In the genomic region with DNA sequence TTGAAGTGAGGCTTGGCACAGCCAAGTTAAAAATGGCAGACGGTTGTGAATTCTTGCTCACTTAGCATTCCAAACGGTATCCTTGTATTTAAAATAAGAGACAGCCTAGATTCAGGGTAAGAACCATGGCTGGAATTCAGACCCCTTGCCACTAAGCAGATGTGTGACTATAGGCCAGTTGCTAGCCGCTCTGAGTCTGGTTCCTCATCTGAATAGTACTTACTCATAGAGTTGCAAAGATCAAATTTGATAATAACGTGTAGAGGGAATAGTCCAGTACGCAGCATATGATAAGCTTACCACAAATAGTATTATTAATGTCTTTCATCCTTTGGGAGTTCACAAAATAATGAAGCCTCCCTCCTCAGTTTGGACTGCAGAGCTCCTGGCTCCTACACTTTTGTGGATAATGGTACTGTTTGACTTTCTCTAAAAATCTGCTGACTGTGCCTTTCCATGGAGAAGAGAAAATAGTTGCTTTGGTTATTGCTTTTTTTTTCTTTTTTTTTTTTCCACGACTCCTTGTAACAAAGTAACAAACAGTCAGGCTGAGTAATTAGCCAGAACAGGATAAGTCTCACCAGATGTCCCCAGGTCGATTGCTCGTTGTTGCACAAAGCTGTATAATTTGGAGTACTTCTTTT, we compare ENCODE assay signal across 27 cellular contexts. TPM values are rescaled to one million over a fixed set of nuclear protein-coding genes. Genes with fewer than 3 reads are reported as not detected.
DNase-seq lines count a peak whose midpoint lies in the region; ATAC-seq, FAIRE-seq and TF ChIP-seq lines count a peak whose summit lies in the region.
"Had no signal": no experiment of that assay in that cellular context is flagged by ENCODE, and none has a peak within 500 bp of the region (broad histone marks: within the 10 kb centered on the region; RNA-seq: fewer than 3 reads in every experiment).

No MANE protein-coding gene starts in this region.

- peaks cover 24% of the 10 kb centered on the region for H3K4me1 Mint-ChIP-seq in neural crest cell
- no peaks in the 10 kb centered on the region for H3K4me1 Mint-ChIP-seq in immature natural killer cell

- TF ChIP-seq CTCF in HepG2 (CRISPR knock-in tag; IDR thresholded peaks at IDR 0.05) (no peak), right lobe of liver (IDR thresholded peaks at IDR 0.05) (no peak), endothelial cell of umbilical vein (IDR thresholded peaks at IDR 0.05; ENCODE audit: extremely low read depth in 1 of 2, insufficient read depth in 1 of 2, low read depth in 1 of 2, low read length in 2 of 2) (no peak), neural crest cell (conservative IDR thresholded peaks at IDR 0.05) (no peak)

- intact Hi-C loops in HepG2 (cut with micrococcal nuclease; ENCODE audit: unreplicated experiment) (no loop called here), right lobe of liver (cut with DNase I) (no loop called here), endothelial cell of umbilical vein (cut with micrococcal nuclease) (no loop called here)

- ATAC-seq in HepG2: no peak
- no peak for ATAC-seq in right lobe of liver
- ATAC-seq in HG02852 (IDR thresholded peaks at IDR 0.05; ENCODE audit: unreplicated experiment): no peak
- ATAC-seq: HCT116, Panc1 had no signal

- no peaks in the 10 kb centered on the region for H3K27me3 ChIP-seq in HepG2 (ENCODE audit: control insufficient read depth in 1 of 2, insufficient read depth in 2 of 2, low read length in 2 of 2)
- no peaks in the 10 kb centered on the region for H3K27me3 ChIP-seq in right lobe of liver
- peaks cover 0 to 4% of the 10 kb centered on the region in 2 experiments for H3K27me3 ChIP-seq in endothelial cell of umbilical vein (ENCODE audit: control insufficient read depth in 2 of 2, insufficient read depth in 2 of 2, low read length in 2 of 2)

- FAIRE-seq in HepG2 (lab: Jason Lieb, UNC) (no peak), endothelial cell of umbilical vein (lab: Jason Lieb, UNC) (peak; percentile 8)
- FAIRE-seq: GM12892 had no signal

- WGBS in HepG2 (ENCODE audit: low lambda C conversion rate): 49% methylated on average over 8 of the region's 8 CpGs
- 57% methylated on average over 8 of the region's 8 CpGs for WGBS in right lobe of liver (ENCODE audit: insufficient coverage, low coverage, low lambda C conversion rate, missing lambda C conversion rate)

- H3K9me3 Mint-ChIP-seq in neural crest cell: peaks cover 2% of the 10 kb centered on the region
- no peaks in the 10 kb centered on the region for H3K9me3 Mint-ChIP-seq in immature natural killer cell

- POLR2A ChIA-PET in HepG2 (lab: Yijun Ruan, JAX): no interaction called here
- POLR2A ChIA-PET in endothelial cell of umbilical vein (lab: Charles Lee): no interaction called here

- CTCF ChIA-PET in HepG2 (lab: Yijun Ruan, JAX; ENCODE audit: low intra/inter-chr PET ratio, low total read pairs) (no interaction called here), endothelial cell of umbilical vein (lab: Charles Lee) (interaction anchor here (1.7 to 2.2 kb wide), 2 partner anchors 21 to 24 kb away, joined by 4 to 10 read pairs; no protein-coding TSS in a partner anchor)

- H3K36me3 Mint-ChIP-seq in neural crest cell (ENCODE audit: low read depth): no peaks in the 10 kb centered on the region
- no peaks in the 10 kb centered on the region for H3K36me3 Mint-ChIP-seq in immature natural killer cell

- TF ChIP-seq RAD21 in HepG2 (CRISPR knock-in tag; IDR thresholded peaks at IDR 0.05): no peak

- H3K27ac Mint-ChIP-seq in neural crest cell (ENCODE audit: unreplicated experiment) (peak overlapping the region; percentile 80), immature natural killer cell (no peak overlapping the region)

- H2AFZ ChIP-seq in HepG2 (ENCODE audit: low read length): no peak overlapping the region
- no peak overlapping the region for H2AFZ ChIP-seq in endothelial cell of umbilical vein (ENCODE audit: low read depth, low read length)

- dilution Hi-C loops in endothelial cell of umbilical vein (cut with MboI; ENCODE audit: extremely low pct_ligation_motif_present, low sequenced_read_pairs): no loop called here

- H3K4me1 ChIP-seq in HepG2 (ENCODE audit: insufficient read depth, low read length) (0 out of 2 replicates have a peak, but pooled peaks cover 10% of the 10 kb centered on the region), right lobe of liver (no peaks in the 10 kb centered on the region), endothelial cell of umbilical vein (ENCODE audit: control insufficient read depth, extremely low read depth, insufficient read depth, low read length) (peaks cover 9% of the 10 kb centered on the region)

- H3K79me2 ChIP-seq in HepG2 (ENCODE audit: insufficient read depth, low read length) (no peaks in the 10 kb centered on the region), endothelial cell of umbilical vein (ENCODE audit: control insufficient read depth, insufficient read depth, low read length) (no peaks in the 10 kb centered on the region)

- no peak overlapping the region for H3K4me3 ChIP-seq in HepG2 (replicated peaks in 1 of 3; ENCODE audit: insufficient read depth in 1 of 3, low read depth in 2 of 3, low read length in 3 of 3)
- H3K4me3 ChIP-seq in right lobe of liver: no peak overlapping the region
- H3K4me3 ChIP-seq in endothelial cell of umbilical vein (replicated peaks in 1 of 3; ENCODE audit: insufficient read depth in 1 of 3, low read depth in 1 of 3, low read length in 3 of 3): no peak overlapping the region

- TF ChIP-seq POLR2A in HepG2 (IDR thresholded peaks at IDR 0.05; ENCODE audit: insufficient read depth in 1 of 2, low read depth in 2 of 2, low read length in 2 of 2): no peak
- TF ChIP-seq POLR2A in right lobe of liver (IDR thresholded peaks at IDR 0.05): no peak
- no peak for TF ChIP-seq POLR2A in endothelial cell of umbilical vein (IDR thresholded peaks at IDR 0.05; ENCODE audit: low read depth, low read length)

- TF ChIP-seq EP300 in HepG2 (IDR thresholded peaks at IDR 0.05; ENCODE audit: low read depth in 2 of 2, low read length in 2 of 2): no peak
- no peak for TF ChIP-seq EP300 in HepG2 (CRISPR knock-in tag; IDR thresholded peaks at IDR 0.05; ENCODE audit: borderline replicate concordance)

- H3K36me3 ChIP-seq in HepG2 (replicated peaks in 1 of 2; ENCODE audit: control insufficient read depth in 1 of 2, insufficient read depth in 2 of 2, low read length in 2 of 2) (no peaks in the 10 kb centered on the region), right lobe of liver (no peaks in the 10 kb centered on the region), endothelial cell of umbilical vein (ENCODE audit: control insufficient read depth in 2 of 2, extremely low read depth in 1 of 2, insufficient read depth in 2 of 2, low read length in 2 of 2) (no peaks in the 10 kb centered on the region)

- no peaks in the 10 kb centered on the region for H3K9me3 ChIP-seq in HepG2 (ENCODE audit: low read length)
- no peaks in the 10 kb centered on the region for H3K9me3 ChIP-seq in right lobe of liver
- H3K9me3 ChIP-seq in endothelial cell of umbilical vein (replicated peaks; ENCODE audit: control insufficient read depth, insufficient read depth, low read length): no peaks in the 10 kb centered on the region
- H3K9me3 ChIP-seq: SK-N-SH had no signal

- no peaks in the 10 kb centered on the region for H3K9me1 ChIP-seq in endothelial cell of umbilical vein (replicated peaks; ENCODE audit: control insufficient read depth, extremely low read depth, insufficient read depth, low read length)

- DNase-seq in HepG2 (ENCODE audit: low spot score) (no peak), right lobe of liver (no peak), endothelial cell of umbilical vein (ENCODE audit: low read depth, low spot score) (no peak), neural crest cell (ENCODE audit: low read depth, low spot score) (no peak), SHP77 treated with DMSO at 0.1 percent for 48 hours (lab: John Stamatoyannopoulos, UW) (no peak), GM19240 (ENCODE audit: insufficient read length, low spot score) (no peak), immature natural killer cell (no peak)
- DNase-seq: 8988T, Calu3, DMS153, DND-41, Karpas-422, NCI-H1092 treated with DMSO at 0.1 percent for 48 hours, NCI-H1436, NCI-H187, NCI-H2081 treated with DMSO at 0.1 percent for 48 hours, NCI-H2171, NCI-H226, NCI-H510A, NCI-H69, SK-N-SH had no signal

- BruUV-seq in HepG2 (replicated peaks; lab: Mats Ljungman, UMichigan): no TSS peak
- no TSS peak for BruUV-seq in endothelial cell of umbilical vein (replicated peaks; lab: Mats Ljungman, UMichigan)

- H3K4me2 ChIP-seq in HepG2 (ENCODE audit: low read depth, low read length) (no peak overlapping the region), endothelial cell of umbilical vein (ENCODE audit: insufficient read depth, low read length) (no peak overlapping the region)
- H3K4me2 ChIP-seq: SK-N-SH had no signal

- H3K4me3 Mint-ChIP-seq in neural crest cell: no peak overlapping the region
- H3K4me3 Mint-ChIP-seq in immature natural killer cell: no peak overlapping the region

- no peaks in the 10 kb centered on the region for H4K20me1 ChIP-seq in HepG2 (ENCODE audit: insufficient read depth, low read length)
- H4K20me1 ChIP-seq in endothelial cell of umbilical vein (replicated peaks; ENCODE audit: control insufficient read depth, extremely low read depth, insufficient read depth, low read length): no peaks in the 10 kb centered on the region

- in situ Hi-C loops in HepG2 (cut with HindIII; ENCODE audit: extremely low pct_ligation_motif_present, low pct_unique_long_range_greater_than_20kb): no loop called here

- H3K27me3 Mint-ChIP-seq in neural crest cell (ENCODE audit: low read depth): no peaks in the 10 kb centered on the region
- peaks cover 5 to 12% (median 9%) of the 10 kb centered on the region in 3 donors for H3K27me3 Mint-ChIP-seq in immature natural killer cell (ENCODE audit: low read depth in 3 of 3)

- H3K27ac ChIP-seq in HepG2 (ENCODE audit: extremely low read length, insufficient read depth, low read length): no peak overlapping the region
- H3K27ac ChIP-seq in right lobe of liver: no peak overlapping the region
- H3K27ac ChIP-seq in endothelial cell of umbilical vein (ENCODE audit: insufficient read depth, low read depth, low read length): no peak overlapping the region
- H3K27ac ChIP-seq: RWPE1 had no signal

- H3K9ac ChIP-seq in HepG2 (ENCODE audit: insufficient read depth, low read depth, low read length) (no peak overlapping the region), endothelial cell of umbilical vein (replicated peaks; ENCODE audit: extremely low read depth, insufficient read depth, low read length) (no peak overlapping the region)
- H3K9ac ChIP-seq: SK-N-SH had no signal

RNA-seq across cellular contexts. Expression of gene FGF1, which starts 51.4 kb away (rescaled TPM):
- total RNA-seq in HepG2 (2016; rRNA removed; fragmentation: Illumina TruSeq; extraction: Trizol): not detected in 2 replicates
- 0.18 TPM in 1 of 2 replicates, not detected in the other for total RNA-seq in HepG2 (2016; cell fraction: cytosol; rRNA removed; fragmentation: Illumina TruSeq; extraction: Trizol; ENCODE audit: low read depth)
- not detected in 2 replicates for total RNA-seq in HepG2 (2016; cell fraction: insoluble cytoplasmic fraction; rRNA removed; fragmentation: Illumina TruSeq; extraction: Trizol)
- 0.07 and 0.12 TPM in 2 replicates for total RNA-seq in HepG2 (2016; cell fraction: membrane; rRNA removed; fragmentation: Illumina TruSeq; extraction: Trizol)
- not detected in 2 replicates for total RNA-seq in HepG2 (2016; cell fraction: nucleus; rRNA removed; fragmentation: Illumina TruSeq; extraction: Trizol)
- not detected in 2 replicates for polyA plus RNA-seq in HepG2 (2011; rRNA removed)
- polyA plus RNA-seq in HepG2 (2011; cell fraction: cytosol; rRNA removed): not detected in 2 replicates
- not detected in 2 replicates for polyA plus RNA-seq in HepG2 (2011; cell fraction: nucleus; rRNA removed)
- not detected in 2 replicates for polyA plus RNA-seq in HepG2 (2012)
- not detected in 2 replicates for polyA plus RNA-seq in HepG2 (2016; cell fraction: cytosol; fragmentation: Illumina TruSeq; extraction: Trizol; ENCODE audit: low read depth)
- polyA plus RNA-seq in HepG2 (2016; cell fraction: insoluble cytoplasmic fraction; fragmentation: Illumina TruSeq; extraction: Trizol; ENCODE audit: low read depth): not detected in 2 replicates
- not detected in 2 replicates for polyA plus RNA-seq in HepG2 (2016; cell fraction: membrane; fragmentation: Illumina TruSeq; extraction: Trizol; ENCODE audit: low read depth)
- polyA plus RNA-seq in HepG2 (2016; cell fraction: nucleus; fragmentation: Illumina TruSeq; extraction: Trizol; ENCODE audit: insufficient read depth, low read depth): not detected in 2 replicates
- not detected in 2 replicates for polyA minus RNA-seq in HepG2 (2011; rRNA and poly(A)+ RNA removed; ENCODE audit: low replicate concordance)
- polyA minus RNA-seq in HepG2 (2011; cell fraction: cytosol; rRNA and poly(A)+ RNA removed): not detected in 2 replicates
- polyA minus RNA-seq in HepG2 (2011; cell fraction: nucleus; rRNA and poly(A)+ RNA removed): not detected in 2 replicates
- under 1 TPM in 5 of 6 experiments, not detected in 1; 0.12 to 0.56 (median 0.42) TPM for total RNA-seq in right lobe of liver
- total RNA-seq in endothelial cell of umbilical vein: not detected in 2 replicates
- not detected in 2 replicates for polyA plus RNA-seq in endothelial cell of umbilical vein
- polyA plus RNA-seq in endothelial cell of umbilical vein (2011; cell fraction: cytosol; rRNA removed): not detected in 2 replicates
- not detected in 2 replicates for polyA plus RNA-seq in endothelial cell of umbilical vein (2011; cell fraction: nucleus; rRNA removed)
- 0.53 TPM in 1 of 2 replicates, not detected in the other for polyA plus RNA-seq in endothelial cell of umbilical vein (2012)
- not detected in 2 replicates for polyA minus RNA-seq in endothelial cell of umbilical vein
- not detected for polyA minus RNA-seq in endothelial cell of umbilical vein (2011; cell fraction: cytosol; rRNA and poly(A)+ RNA removed)
- polyA minus RNA-seq in endothelial cell of umbilical vein (2011; cell fraction: nucleus; rRNA and poly(A)+ RNA removed): not detected in 2 replicates
- not detected in 2 replicates for total RNA-seq in neural crest cell
- not detected for polyA plus RNA-seq in immature natural killer cell
- total RNA-seq: Calu3, OCI-LY7 had no signal
